ENCODE assay signal across 11 cellular contexts in genomic region chr1:234206651-234207284, GRCh38.
DNase-seq lines count a peak whose midpoint lies in the region; ATAC-seq, FAIRE-seq and TF ChIP-seq lines count a peak whose summit lies in the region.
"Had no signal": no experiment of that assay in that cellular context is flagged by ENCODE, and none has a peak within 500 bp of the region (broad histone marks: within the 10 kb centered on the region; RNA-seq: fewer than 3 reads in every experiment).

No MANE protein-coding gene starts in this region.

- H3K9me3 ChIP-seq in HEK293 (ENCODE audit: control insufficient read depth, insufficient read depth, low read depth, low read length) = no peaks in the 10 kb centered on the region
- H3K9me3 ChIP-seq: body of pancreas had no signal

- ATAC-seq in natural killer cell treated with Interleukin-12 subunit alpha and Interleukin-12 subunit beta and Interleukin-15 and Interleukin-18, amount 100 ng/mL, for 72 hours = no peak
- ATAC-seq: body of pancreas, T-cell had no signal

- H3K27ac ChIP-seq in HEK293 (ENCODE audit: extremely low read depth, low read depth, low read length) = no peak overlapping the region
- H3K27ac ChIP-seq: body of pancreas, hepatocyte had no signal

- H3K9me3 Mint-ChIP-seq in natural killer cell treated with Interleukin-12 subunit alpha and Interleukin-12 subunit beta and Interleukin-15 and Interleukin-18, amount 100 ng/mL, for 72 hours = no peaks in the 10 kb centered on the region
- H3K9me3 Mint-ChIP-seq: T-cell had no signal

- H3K4me1 ChIP-seq in HEK293 (ENCODE audit: control insufficient read depth, insufficient read depth, low read length) = no peaks in the 10 kb centered on the region
- H3K4me1 ChIP-seq: body of pancreas had no signal

- no peaks in the 10 kb centered on the region for H3K36me3 Mint-ChIP-seq in natural killer cell treated with Interleukin-12 subunit alpha and Interleukin-12 subunit beta and Interleukin-15 and Interleukin-18, amount 100 ng/mL, for 72 hours
- H3K36me3 Mint-ChIP-seq: T-cell had no signal

- no peaks in the 10 kb centered on the region for H3K36me3 ChIP-seq in HEK293 (ENCODE audit: control insufficient read depth in 2 of 2, insufficient read depth in 1 of 2, low read length in 2 of 2)

- POLR2A ChIA-PET in HEK293 (lab: Yijun Ruan, JAX) = no interaction called here

- H3K27me3 Mint-ChIP-seq in natural killer cell treated with Interleukin-12 subunit alpha and Interleukin-12 subunit beta and Interleukin-15 and Interleukin-18, amount 100 ng/mL, for 72 hours = peaks cover 10 to 21% of the 10 kb centered on the region in 2 donors

- FAIRE-seq in urothelium cell line (lab: Jason Lieb, UNC) = peak; percentile 46

- H3K27ac Mint-ChIP-seq in natural killer cell treated with Interleukin-12 subunit alpha and Interleukin-12 subunit beta and Interleukin-15 and Interleukin-18, amount 100 ng/mL, for 72 hours = no peak overlapping the region

- no peaks in the 10 kb centered on the region for H3K4me1 Mint-ChIP-seq in natural killer cell treated with Interleukin-12 subunit alpha and Interleukin-12 subunit beta and Interleukin-15 and Interleukin-18, amount 100 ng/mL, for 72 hours (ENCODE audit: low read depth in 2 of 2)
- H3K4me1 Mint-ChIP-seq: T-cell had no signal

- H3K4me3 ChIP-seq in HEK293 (ENCODE audit: low read depth, low read length) (no peak overlapping the region), fibroblast of villous mesenchyme (ENCODE audit: low read depth, low read length) (no peak overlapping the region)
- H3K4me3 ChIP-seq: body of pancreas, hepatocyte had no signal

- TF ChIP-seq CTCF in HEK293 (tag by site-specific recombination; IDR thresholded peaks at IDR 0.05) (no peak), fibroblast of villous mesenchyme (IDR thresholded peaks at IDR 0.05; ENCODE audit: insufficient read depth, low read depth, low read length) (no peak)

- no peak overlapping the region for H3K4me3 Mint-ChIP-seq in natural killer cell treated with Interleukin-12 subunit alpha and Interleukin-12 subunit beta and Interleukin-15 and Interleukin-18, amount 100 ng/mL, for 72 hours
- H3K4me3 Mint-ChIP-seq: T-cell had no signal

- CTCF ChIA-PET in HEK293 (lab: Yijun Ruan, JAX) = interaction anchor here (1.0 to 1.1 kb wide), 2 partner anchors 17 to 103 kb away, joined by 3 to 5 read pairs; no protein-coding TSS in a partner anchor

- DNase-seq in SW 1271 (lab: John Stamatoyannopoulos, UW) (peak; percentile 4 to 74), fibroblast of villous mesenchyme (ENCODE audit: low read depth) (peak; percentile 64), urothelium cell line (ENCODE audit: low spot score) (peak; percentile 92), OCI-M1 (lab: John Stamatoyannopoulos, UW) (no peak)
- DNase-seq in activated naive CD4-positive, alpha-beta T cell treated with Interleukin-2 at 50 U/mL for 16 hours = no peak
- no peak for DNase-seq in natural killer cell treated with Interleukin-12 subunit alpha and Interleukin-12 subunit beta and Interleukin-15 and Interleukin-18, amount 100 ng/mL, for 72 hours (ENCODE audit: low spot score)
- DNase-seq: NCI-H510A treated with DMSO at 0.1 percent for 48 hours, T-cell had no signal

TF ChIP-seq in HEK293, 187 proteins besides CTCF, POLR2A, EP300 and RAD21:
- 0 out of 2 replicates have a peak, but pooled peaks have one; percentile 6 for TF ChIP-seq GLIS1 (tag by site-specific recombination; IDR thresholded peaks at IDR 0.05)
- TF ChIP-seq ZNF449 (tag by site-specific recombination; IDR thresholded peaks at IDR 0.05) = no peak
- peak; percentile 23; the same call in 1 of the 2 replicates for TF ChIP-seq HIC1 (tag by site-specific recombination; IDR thresholded peaks at IDR 0.05)
- 0 out of 2 replicates have a peak, but pooled peaks have one; percentile 25 for TF ChIP-seq ZFP37 (tag by site-specific recombination; IDR thresholded peaks at IDR 0.05)
- TF ChIP-seq MZF1 (tag by site-specific recombination; IDR thresholded peaks at IDR 0.05; ENCODE audit: borderline replicate concordance) = no peak
- TF ChIP-seq ZNF660 (tag by site-specific recombination; IDR thresholded peaks at IDR 0.05) = peak; percentile 79
- 0 out of 2 replicates have a peak, but pooled peaks have one; percentile 37 for TF ChIP-seq ZNF362 (tag by site-specific recombination; IDR thresholded peaks at IDR 0.05)
- TF ChIP-seq ZBTB17 (tag by site-specific recombination; IDR thresholded peaks at IDR 0.05) = peak; percentile 75
- TF ChIP-seq ZNF280D (tag by site-specific recombination; IDR thresholded peaks at IDR 0.05) = 0 out of 2 replicates have a peak, but pooled peaks have one; percentile 16
TF ChIP-seq in HEK293: peak in this region for 7.

Comparison
In these comparisons a context has a peak if more than half of its experiments do, and no peak if none do; other contexts are left out.
1. DNase-seq: peak in SW 1271 (2 of 2), fibroblast of villous mesenchyme (single experiment) and urothelium cell line (single experiment); none in activated naive CD4-positive, alpha-beta T cell treated with Interleukin-2 at 50 U/mL for 16 hours (single experiment), natural killer cell treated with Interleukin-12 subunit alpha and Interleukin-12 subunit beta and Interleukin-15 and Interleukin-18, amount 100 ng/mL, for 72 hours (single experiment) and OCI-M1 (single experiment).